ENCODE assay signal across 26 cellular contexts in the genomic region with DNA sequence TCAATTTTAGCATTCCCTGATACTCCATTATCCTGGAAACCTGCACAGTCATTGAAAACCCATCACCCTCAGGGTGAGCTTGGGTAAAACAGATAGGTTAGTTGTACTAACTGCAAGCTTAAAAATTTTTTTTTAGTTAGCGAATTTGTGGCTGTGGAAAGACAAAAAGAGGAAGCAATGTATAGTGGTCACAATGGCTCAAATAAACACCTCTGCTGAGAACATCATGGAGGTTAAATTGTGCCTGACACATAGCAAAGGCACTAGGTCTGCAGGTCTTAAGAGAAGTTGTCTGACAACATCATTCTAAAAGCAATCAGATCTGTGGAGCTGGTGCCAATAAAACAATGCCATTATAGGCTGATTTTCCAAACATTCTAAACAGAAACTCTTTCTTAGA.
DNase-seq lines count a peak whose midpoint lies in the region; ATAC-seq, FAIRE-seq and TF ChIP-seq lines count a peak whose summit lies in the region.
"Had no signal": no experiment of that assay in that cellular context is flagged by ENCODE, and none has a peak within 500 bp of the region (broad histone marks: within the 10 kb centered on the region; RNA-seq: fewer than 3 reads in every experiment).

No MANE protein-coding gene starts in this region.

- no peak for DNase-seq in GM12891 (ENCODE audit: insufficient read length, low spot score)
- DNase-seq in MV-4-11 (lab: John Stamatoyannopoulos, UW) = peak; percentile 13
- DNase-seq in GDM1 (lab: John Stamatoyannopoulos, UW) = no peak
- no peak for DNase-seq in activated T-cell treated with anti-CD3 and anti-CD28 coated beads, Interleukin-2, amount 50 U/mL, for 48 hours
- DNase-seq: activated B cell treated with CpG ODN at 0.5 μM for 24 hours; activated naive CD8-positive, alpha-beta T cell treated with anti-CD3 and anti-CD28 coated beads for 36 hours; caudate nucleus; DMS79; H7; NCI-H146; ovary; PC-3; retina; uterus had no signal

- no peak for TF ChIP-seq POLR2A in GM12891 (IDR thresholded peaks at IDR 0.05; ENCODE audit: low read depth, low read length)

- FAIRE-seq in GM12891 (lab: Jason Lieb, UNC) = peak; percentile 70
- FAIRE-seq: A204.1, astrocyte, HepG2, keratinocyte, small intestine had no signal

- ATAC-seq in GM18909 (IDR thresholded peaks at IDR 0.05; ENCODE audit: poor library complexity, unreplicated experiment) (peak; percentile 44), HG03103 (IDR thresholded peaks at IDR 0.05; ENCODE audit: low read depth, unreplicated experiment) (peak; percentile 47), HG02588 (IDR thresholded peaks at IDR 0.05; ENCODE audit: unreplicated experiment) (no peak), GM19452 (IDR thresholded peaks at IDR 0.05; ENCODE audit: unreplicated experiment) (no peak)
- ATAC-seq: activated T-helper 17 cell treated with anti-CD3 and anti-CD28 coated beads, Interleukin-2, amount 50 U/mL, for 72 hours; HepG2; PC-3; Right ventricle myocardium inferior; stimulated activated effector memory CD8-positive, alpha-beta T cell treated with anti-CD3 and anti-CD28 coated beads, Interleukin-12 subunit alpha, Interleukin-12 subunit beta, amount 100 ng/mL, for 72 hours had no signal

TF ChIP-seq in GM12891, 5 proteins besides CTCF, POLR2A, EP300 and RAD21:
- TF ChIP-seq POLR2AphosphoS5 (IDR thresholded peaks at IDR 0.05; ENCODE audit: low read depth, low read length) (no peak), POU2F2 (IDR thresholded peaks at IDR 0.05; ENCODE audit: low read depth, low read length) (no peak), SPI1 (IDR thresholded peaks at IDR 0.05; ENCODE audit: low read depth, low read length) (0 out of 2 replicates have a peak, but pooled peaks have one; percentile 15), PAX5 (IDR thresholded peaks at IDR 0.05; ENCODE audit: insufficient read depth, low read length, severe bottlenecking) (no peak)

Comparison
In these comparisons a context has a peak if more than half of its experiments do, and no peak if none do; other contexts are left out.
1. ATAC-seq: peak in GM18909 (single experiment) and HG03103 (single experiment); none in HG02588 (single experiment) and GM19452 (single experiment).